31 cellular contexts compared by ENCODE assay signal in genomic region chr6:5011346-5011745, GRCh38.
"Had no signal": no experiment of that assay in that cellular context is flagged by ENCODE, and none has a peak within 500 bp of the region (broad histone marks: within the 10 kb centered on the region; RNA-seq: fewer than 3 reads in every experiment).

No MANE protein-coding gene starts in this region.

- H3K27ac Mint-ChIP-seq: natural killer cell treated with Interleukin-12 subunit alpha and Interleukin-12 subunit beta and Interleukin-15 and Interleukin-18, amount 100 ng/mL, for 72 hours; nephron progenitor cell; progenitor cell of endocrine pancreas; stimulated activated memory B cell treated with anti-CD40 and anti-IgM and Interleukin-4, amounts not matched to agents 10 μg/mL and 1 μg/mL and 100 μg/mL, for 72 hours; type B pancreatic cell had no signal

- H2AFZ ChIP-seq: parathyroid adenoma had no signal

- DNase-seq: naive thymus-derived CD8-positive, alpha-beta T cell; nephron progenitor cell; occipital lobe; ovary; posterior cingulate gyrus; psoas muscle; right cardiac atrium; right lobe of liver; sigmoid colon; small intestine; stimulated activated CD4-positive, alpha-beta T cell treated with anti-CD3 and anti-CD28 coated beads, Interleukin-12 subunit alpha, Interleukin-12 subunit beta, amount 100 ng/mL, for 4 hours; stimulated activated CD4-positive, alpha-beta T cell treated with anti-CD3 and anti-CD28 coated beads, Interleukin-1b, Interleukin-23, amount 100 ng/mL, for 48 hours; stimulated activated CD4-positive, alpha-beta T cell treated with anti-CD3 and anti-CD28 coated beads, Interleukin-4, amount 100 ng/mL, for 1 hour; stimulated activated CD4-positive, alpha-beta T cell treated with anti-CD3 and anti-CD28 coated beads, Interleukin-4, amount 100 ng/mL, for 4 hours; stimulated activated CD8-positive, alpha-beta memory T cell treated with anti-CD3 and anti-CD28 coated beads, Interleukin-4, amount 100 ng/mL, for 48 hours; stimulated activated naive CD4-positive, alpha-beta T cell; stimulated activated naive CD8-positive, alpha-beta T cell treated with anti-CD3 and anti-CD28 coated beads, Interleukin-15, amount 100 ng/mL, for 72 hours; stimulated activated naive CD8-positive, alpha-beta T cell treated with anti-CD3 and anti-CD28 coated beads, Interleukin-15, Interleukin-2, amounts not matched to agents 100 U/mL and 50 U/mL, for 24 hours; substantia nigra; testis; tibial artery; transverse colon; upper lobe of right lung; uterus had no signal

- H3K4me3 ChIP-seq: ovary, psoas muscle, right lobe of liver, sigmoid colon, suprapubic skin, testis, tibial artery, transverse colon, upper lobe of right lung, uterus had no signal

- H3K27me3 ChIP-seq: ovary, right lobe of liver, sigmoid colon, suprapubic skin, testis, tibial artery, transverse colon, upper lobe of right lung, uterus had no signal

- H3K9me3 Mint-ChIP-seq: natural killer cell treated with Interleukin-12 subunit alpha and Interleukin-12 subunit beta and Interleukin-15 and Interleukin-18, amount 100 ng/mL, for 72 hours; stimulated activated memory B cell treated with anti-CD40 and anti-IgM and Interleukin-4, amounts not matched to agents 10 μg/mL and 1 μg/mL and 100 μg/mL, for 72 hours; type B pancreatic cell had no signal

- H3K9me3 ChIP-seq: ovary, psoas muscle, right lobe of liver, sigmoid colon, suprapubic skin, testis, transverse colon, uterus had no signal

- H3K4me1 Mint-ChIP-seq: nephron progenitor cell; stimulated activated memory B cell treated with anti-CD40 and anti-IgM and Interleukin-4, amounts not matched to agents 10 μg/mL and 1 μg/mL and 100 μg/mL, for 72 hours; stimulated activated naive CD8-positive, alpha-beta T cell treated with anti-CD3 and anti-CD28 coated beads, Interleukin-15, amount 100 ng/mL, for 72 hours had no signal

- H3K27ac ChIP-seq: ovary, parathyroid adenoma, psoas muscle, right lobe of liver, sigmoid colon, suprapubic skin, testis, tibial artery, transverse colon, upper lobe of right lung, uterus had no signal

- ATAC-seq: naive thymus-derived CD8-positive, alpha-beta T cell; natural killer cell treated with Interleukin-12 subunit alpha and Interleukin-12 subunit beta and Interleukin-15 and Interleukin-18, amount 100 ng/mL, for 72 hours; psoas muscle; right cardiac atrium; right lobe of liver; stimulated activated memory B cell treated with anti-CD40 and anti-IgM and Interleukin-4, amounts not matched to agents 10 μg/mL and 1 μg/mL and 100 μg/mL, for 72 hours; stimulated activated naive CD8-positive, alpha-beta T cell treated with anti-CD3 and anti-CD28 coated beads, Interleukin-15, amount 100 ng/mL, for 72 hours; stimulated activated naive CD8-positive, alpha-beta T cell treated with anti-CD3 and anti-CD28 coated beads, Interleukin-15, Interleukin-2, amounts not matched to agents 100 U/mL and 50 U/mL, for 24 hours; upper lobe of right lung had no signal

- H3K4me3 Mint-ChIP-seq: naive thymus-derived CD8-positive, alpha-beta T cell; natural killer cell treated with Interleukin-12 subunit alpha and Interleukin-12 subunit beta and Interleukin-15 and Interleukin-18, amount 100 ng/mL, for 72 hours; nephron progenitor cell; neural crest cell; stimulated activated memory B cell treated with anti-CD40 and anti-IgM and Interleukin-4, amounts not matched to agents 10 μg/mL and 1 μg/mL and 100 μg/mL, for 72 hours; stimulated activated naive CD8-positive, alpha-beta T cell treated with anti-CD3 and anti-CD28 coated beads, Interleukin-15, amount 100 ng/mL, for 72 hours; type B pancreatic cell had no signal

- H3K27me3 Mint-ChIP-seq: progenitor cell of endocrine pancreas; stimulated activated naive CD8-positive, alpha-beta T cell treated with anti-CD3 and anti-CD28 coated beads, Interleukin-15, amount 100 ng/mL, for 72 hours; type B pancreatic cell had no signal

- H3K9ac ChIP-seq: parathyroid adenoma had no signal

- H3K36me3 ChIP-seq: ovary, right lobe of liver, sigmoid colon, suprapubic skin, tibial artery, transverse colon, upper lobe of right lung, uterus had no signal

- H3K4me1 ChIP-seq: parathyroid adenoma, psoas muscle, right lobe of liver, suprapubic skin, testis, tibial artery, transverse colon, upper lobe of right lung, uterus had no signal

- H3K36me3 Mint-ChIP-seq: natural killer cell treated with Interleukin-12 subunit alpha and Interleukin-12 subunit beta and Interleukin-15 and Interleukin-18, amount 100 ng/mL, for 72 hours had no signal

- H3K79me2 ChIP-seq: parathyroid adenoma had no signal

- FAIRE-seq: small intestine had no signal
